ENCODE assay signal across 8 cellular contexts in genomic region chr2:85584857-85585780, GRCh38. TPM values are rescaled to one million over a fixed set of nuclear protein-coding genes. Genes with fewer than 3 reads are reported as not detected.
DNase-seq lines count a peak whose midpoint lies in the region; ATAC-seq, FAIRE-seq and TF ChIP-seq lines count a peak whose summit lies in the region.

No MANE protein-coding gene starts in this region.

- H3K27ac ChIP-seq in mesenchymal stem cell (ENCODE audit: low read length, poor library complexity, severe bottlenecking) (peak overlapping the region; percentile 38), urinary bladder (ENCODE audit: low read depth) (peak overlapping the region; percentile 81), OCI-LY7 (ENCODE audit: low read depth, low read length, poor library complexity, severe bottlenecking) (no peak overlapping the region)

- peak overlapping the region; percentile 70 to 77 for H3K4ac ChIP-seq in mesenchymal stem cell (ENCODE audit: low read depth in 1 of 2, low read length in 2 of 2)

- no TSS peak for BruUV-seq in OCI-LY7 (replicated peaks; lab: Mats Ljungman, UMichigan)

- H2BK12ac ChIP-seq in mesenchymal stem cell (ENCODE audit: low read length in 2 of 2), result peak overlapping the region; percentile 69 to 76

- peak overlapping the region; percentile 87 for H2BK120ac ChIP-seq in mesenchymal stem cell (ENCODE audit: low read depth, low read length)

- no peak overlapping the region for H3K23ac ChIP-seq in mesenchymal stem cell (ENCODE audit: low read length in 2 of 2)

- intact Hi-C loops in OCI-LY7 (cut with micrococcal nuclease; ENCODE audit: unreplicated experiment), result no loop called here

- H3K9me2 ChIP-seq in OCI-LY7 (ENCODE audit: insufficient read depth, low read length), result no peaks in the 10 kb centered on the region

- peaks cover 3% of the 10 kb centered on the region; the same call in 1 of the 2 replicates for H3K79me2 ChIP-seq in OCI-LY7 (ENCODE audit: insufficient read depth, low read depth, low read length)

- peaks cover 4% of the 10 kb centered on the region for H3K79me1 ChIP-seq in mesenchymal stem cell (replicated peaks; ENCODE audit: low read length, poor library complexity, severe bottlenecking)

- no peak for TF ChIP-seq POLR2A in GM12892 (IDR thresholded peaks at IDR 0.05; ENCODE audit: low read depth, low read length)

- H3K9ac ChIP-seq in mesenchymal stem cell (ENCODE audit: low read length), result peak overlapping the region; percentile 85

- no peak for TF ChIP-seq CTCF in OCI-LY7 (conservative IDR thresholded peaks at IDR 0.05; ENCODE audit: low read length)

- DNase-seq in GM12892 (ENCODE audit: insufficient read length), result no peak
- DNase-seq in dermis microvascular lymphatic vessel endothelial cell (ENCODE audit: low read depth in 2 of 2), result peak; percentile 64 to 89
- peak; percentile 70 for DNase-seq in mesenchymal stem cell
- no peak for DNase-seq in OCI-LY7 (ENCODE audit: low spot score)
- DNase-seq in nucleus accumbens (lab: John Stamatoyannopoulos, UW), result no peak

- peak; percentile 44 for FAIRE-seq in GM12892 (lab: Jason Lieb, UNC)

- CTCF ChIA-PET in OCI-LY7 (lab: Charles Lee; ENCODE audit: unreplicated experiment), result interaction anchor here (1.1 kb wide), 1 partner anchor 10 kb away, joined by 3 read pairs; the partner anchor contains the start of gene RNF181

- ATAC-seq in HG02610 (IDR thresholded peaks at IDR 0.05; ENCODE audit: unreplicated experiment) (peak; percentile 66), SK-N-SH treated with all-trans-retinoic acid at 6 μM for 48 hours (peak; percentile 68)

- H3K4me2 ChIP-seq in mesenchymal stem cell (ENCODE audit: low read length, poor library complexity, severe bottlenecking) (no peak overlapping the region), OCI-LY7 (ENCODE audit: low read length) (no peak overlapping the region)

- no peak overlapping the region for H3K14ac ChIP-seq in mesenchymal stem cell (ENCODE audit: low read length in 2 of 2)

- POLR2A ChIA-PET in OCI-LY7 (lab: Charles Lee), result interaction anchor here (1.0 kb wide), 1 partner anchor 8 kb away, joined by 4 read pairs; the partner anchor contains the start of gene VAMP8

- peak overlapping the region; percentile 20 for H2AFZ ChIP-seq in mesenchymal stem cell (ENCODE audit: low read depth, low read length)
- H2AFZ ChIP-seq in OCI-LY7 (ENCODE audit: low read length), result no peak overlapping the region

- peak overlapping the region; percentile 48 for H4K91ac ChIP-seq in mesenchymal stem cell (ENCODE audit: low read length)

- H3K4me3 ChIP-seq in mesenchymal stem cell (ENCODE audit: insufficient read depth in 1 of 2, low read depth in 1 of 2, low read length in 2 of 2), result peak overlapping the region in 1 of 2 experiments; percentile 84
- peak overlapping the region; percentile 65 for H3K4me3 ChIP-seq in urinary bladder (ENCODE audit: low read depth, low read length)
- H3K4me3 ChIP-seq in OCI-LY7 (ENCODE audit: low read depth, low read length, poor library complexity, severe bottlenecking), result no peak overlapping the region

- H2BK15ac ChIP-seq in mesenchymal stem cell (ENCODE audit: low read depth, poor library complexity, severe bottlenecking), result peak overlapping the region; percentile 38

- no peaks in the 10 kb centered on the region for H3K27me3 ChIP-seq in mesenchymal stem cell (ENCODE audit: control insufficient read depth in 1 of 2, insufficient read depth in 1 of 2, low read length in 2 of 2)

- peaks cover 24% of the 10 kb centered on the region for H3K4me1 ChIP-seq in mesenchymal stem cell (ENCODE audit: control insufficient read depth, insufficient read depth, low read depth, low read length)
- H3K4me1 ChIP-seq in urinary bladder (ENCODE audit: insufficient read depth), result peaks cover 5% of the 10 kb centered on the region
- peaks cover 13% of the 10 kb centered on the region for H3K4me1 ChIP-seq in OCI-LY7 (ENCODE audit: insufficient read depth, low read length, poor library complexity, severe bottlenecking)

- H2BK5ac ChIP-seq in mesenchymal stem cell (ENCODE audit: low read depth, low read length, poor library complexity, severe bottlenecking), result no peak overlapping the region

- H4K20me1 ChIP-seq in OCI-LY7 (ENCODE audit: insufficient read depth, low read length), result no peaks in the 10 kb centered on the region

- 52% methylated on average over 7 of the region's 9 CpGs for WGBS in mesenchymal stem cell
- 32% methylated on average over 9 of the region's 9 CpGs for WGBS in urinary bladder

- H3K9me3 ChIP-seq in mesenchymal stem cell (ENCODE audit: control insufficient read depth, low read length) (no peaks in the 10 kb centered on the region), OCI-LY7 (ENCODE audit: low read length) (no peaks in the 10 kb centered on the region)

- H2AK5ac ChIP-seq in mesenchymal stem cell (ENCODE audit: low read length, severe bottlenecking), result peak overlapping the region; percentile 73

- peak overlapping the region; percentile 59 to 87 for H3K18ac ChIP-seq in mesenchymal stem cell (ENCODE audit: low read depth in 1 of 2, low read length in 2 of 2)

- H4K8ac ChIP-seq in mesenchymal stem cell (ENCODE audit: low read length), result peak overlapping the region; percentile 96

- peaks cover 0 to 20% of the 10 kb centered on the region in 2 experiments for H3K36me3 ChIP-seq in mesenchymal stem cell (ENCODE audit: control insufficient read depth in 1 of 2, insufficient read depth in 2 of 2, low read depth in 1 of 2, low read length in 2 of 2)
- H3K36me3 ChIP-seq in urinary bladder (ENCODE audit: insufficient read depth), result no peaks in the 10 kb centered on the region
- peaks cover 38% of the 10 kb centered on the region for H3K36me3 ChIP-seq in OCI-LY7 (ENCODE audit: insufficient read depth, low read length)

TF ChIP-seq in SK-N-SH treated with all-trans-retinoic acid at 6 μM for 48 hours, 23 proteins besides CTCF, POLR2A, EP300 and RAD21 (continues in another document):
- no peak for TF ChIP-seq ISL1 (CRISPR knock-in tag; IDR thresholded peaks at IDR 0.05)
- TF ChIP-seq ZFP30 (CRISPR knock-in tag; IDR thresholded peaks at IDR 0.05), result no peak
- no peak for TF ChIP-seq PATZ1 (CRISPR knock-in tag; IDR thresholded peaks at IDR 0.05; ENCODE audit: borderline replicate concordance)
- no peak for TF ChIP-seq ARNTL (CRISPR knock-in tag; IDR thresholded peaks at IDR 0.05; ENCODE audit: borderline replicate concordance, low read depth)

RNA-seq across cellular contexts. Expression of gene VAMP5, which starts 0.9 kb away (rescaled TPM):
- polyA plus RNA-seq in GM12892 (2012; ENCODE audit: missing spikeins), result 56.4 TPM
- total RNA-seq in dermis microvascular lymphatic vessel endothelial cell (89.2 and 109 TPM in 2 replicates), urinary bladder (8.0 TPM), OCI-LY7 (2022) (3.8 and 3.9 TPM in 2 replicates)
- polyA plus RNA-seq in mesenchymal stem cell (2013, experiment 1 of 2), result 23.5 TPM
- polyA plus RNA-seq in mesenchymal stem cell (2013, experiment 2 of 2), result 25.7 TPM
- 157 TPM for polyA plus RNA-seq in urinary bladder
- 0.54 and 3.0 TPM in 2 replicates for total RNA-seq in OCI-LY7 (2014; rRNA removed; shearing (Covaris generic))

RNA-seq across cellular contexts. Expression of gene VAMP8, which starts 7.7 kb away (rescaled TPM):
- 153 TPM for polyA plus RNA-seq in GM12892 (2012; ENCODE audit: missing spikeins)
- total RNA-seq in dermis microvascular lymphatic vessel endothelial cell (2.8 and 5.9 TPM in 2 replicates), urinary bladder (14.8 TPM), OCI-LY7 (2022) (152 and 160 TPM in 2 replicates)
- 11.3 TPM for polyA plus RNA-seq in mesenchymal stem cell (2013, experiment 1 of 2)
- polyA plus RNA-seq in mesenchymal stem cell (2013, experiment 2 of 2), result 11.9 TPM
- polyA plus RNA-seq in urinary bladder, result 89.9 TPM
- 112 and 156 TPM in 2 replicates for total RNA-seq in OCI-LY7 (2014; rRNA removed; shearing (Covaris generic))

RNA-seq across cellular contexts. Expression of gene RNF181, which starts 10.4 kb away (rescaled TPM):
- 252 TPM for polyA plus RNA-seq in GM12892 (2012; ENCODE audit: missing spikeins)
- total RNA-seq in dermis microvascular lymphatic vessel endothelial cell (197 and 224 TPM in 2 replicates), urinary bladder (71.6 TPM), OCI-LY7 (2022) (95.1 and 97.8 TPM in 2 replicates)
- polyA plus RNA-seq in mesenchymal stem cell (2013, experiment 1 of 2), result 229 TPM
- polyA plus RNA-seq in mesenchymal stem cell (2013, experiment 2 of 2), result 235 TPM
- 183 TPM for polyA plus RNA-seq in urinary bladder
- 98.4 and 179 TPM in 2 replicates for total RNA-seq in OCI-LY7 (2014; rRNA removed; shearing (Covaris generic))

RNA-seq across cellular contexts. Expression of gene TMEM150A, which starts 17.4 kb away (rescaled TPM):
- 4.4 TPM for polyA plus RNA-seq in GM12892 (2012; ENCODE audit: missing spikeins)
- total RNA-seq in dermis microvascular lymphatic vessel endothelial cell (5.8 and 14.2 TPM in 2 replicates), urinary bladder (6.3 TPM), OCI-LY7 (2022) (0.74 and 1.1 TPM in 2 replicates)
- polyA plus RNA-seq in mesenchymal stem cell (2013, experiment 1 of 2), result 25.0 TPM
- 23.9 TPM for polyA plus RNA-seq in mesenchymal stem cell (2013, experiment 2 of 2)
- polyA plus RNA-seq in urinary bladder, result 39.0 TPM
- total RNA-seq in OCI-LY7 (2014; rRNA removed; shearing (Covaris generic)), result 0.92 TPM in 1 of 2 replicates, not detected in the other

RNA-seq across cellular contexts. Expression of gene GGCX, which starts 23.8 kb away (rescaled TPM):
- 15.3 TPM for polyA plus RNA-seq in GM12892 (2012; ENCODE audit: missing spikeins)
- total RNA-seq in dermis microvascular lymphatic vessel endothelial cell (27.3 and 40.0 TPM in 2 replicates), urinary bladder (42.3 TPM), OCI-LY7 (2022) (32.5 and 32.8 TPM in 2 replicates)
- 39.8 TPM for polyA plus RNA-seq in mesenchymal stem cell (2013, experiment 1 of 2)
- polyA plus RNA-seq in mesenchymal stem cell (2013, experiment 2 of 2), result 41.1 TPM
- polyA plus RNA-seq in urinary bladder, result 26.4 TPM
- total RNA-seq in OCI-LY7 (2014; rRNA removed; shearing (Covaris generic)), result 16.5 and 33.3 TPM in 2 replicates

Comparison
In these comparisons a context has a peak if more than half of its experiments do, and no peak if none do; other contexts are left out.
1. DNase-seq: peak in dermis microvascular lymphatic vessel endothelial cell (2 of 2) and mesenchymal stem cell (single experiment); none in GM12892 (single experiment), OCI-LY7 (single experiment) and nucleus accumbens (0 of 56).
2. RNA of gene VAMP5, which starts 0.9 kb away (total RNA-seq): 89.2 to 109 TPM in dermis microvascular lymphatic vessel endothelial cell; 8.0 TPM in urinary bladder (single experiment) and 0.54 to 3.9 TPM in OCI-LY7; every median in the first group is over 10 times any median in the second.